Comparison of ENCODE assay signal across 8 cellular contexts in the genomic region with DNA sequence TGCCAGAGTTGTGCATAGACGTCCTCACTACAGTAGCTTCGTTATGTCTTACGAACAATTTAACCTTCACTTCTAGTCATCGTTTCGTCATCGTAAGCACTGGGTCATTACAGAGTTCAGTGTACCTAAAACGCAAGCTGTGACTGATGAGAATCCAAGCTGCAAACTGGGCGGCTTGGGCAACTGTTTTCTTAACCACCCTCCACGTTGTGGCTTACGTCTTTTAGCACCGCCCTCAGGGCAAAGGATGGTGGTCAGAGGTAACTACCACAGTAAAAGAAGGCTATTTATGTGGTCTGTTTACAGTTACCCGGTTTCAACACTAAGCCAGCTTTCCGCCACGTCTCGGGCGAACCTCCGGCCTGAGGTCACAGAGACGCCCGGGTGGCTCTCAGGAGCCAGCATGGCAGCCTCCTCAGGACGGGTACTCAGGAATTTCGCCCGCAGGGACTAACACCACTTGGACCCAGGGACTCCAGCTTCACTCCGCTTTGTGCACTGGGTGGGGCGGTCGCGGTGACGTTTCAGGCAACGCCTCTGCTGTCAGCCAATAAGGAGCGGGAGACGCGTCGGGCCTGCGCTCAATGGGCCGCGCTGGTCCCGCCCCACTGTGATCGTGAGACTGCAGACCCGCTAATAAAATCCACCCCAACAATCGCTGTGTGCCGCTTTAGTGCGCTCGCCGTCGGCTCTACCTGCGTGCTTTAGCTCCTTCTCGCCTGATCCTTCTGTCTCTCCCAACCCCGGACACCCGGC. TPM values are rescaled to one million over a fixed set of nuclear protein-coding genes. Genes with fewer than 3 reads are reported as not detected.
DNase-seq lines count a peak whose midpoint lies in the region; ATAC-seq and TF ChIP-seq lines count a peak whose summit lies in the region.

A gene (plus strand): TSS at position 665 of the 756 bp plus-strand sequence. CDS start 148 bp downstream, outside the sequence.

- peak within 1 kb of the TSS; percentile 81 for H3K9ac ChIP-seq in SK-N-SH

- H2AFZ ChIP-seq in SK-N-SH (ENCODE audit: low read depth) = peak within 1 kb of the TSS; percentile 95

- DNase-seq in GM06990 (ENCODE audit: extremely low read depth, insufficient read length) (peak; percentile 94), NCI-H1048 (lab: John Stamatoyannopoulos, UW) (peak; percentile 65), SK-N-SH (peak; percentile 92), glomerular endothelial cell (ENCODE audit: extremely low read depth, low read depth, low spot score) (peak; percentile 67), occipital lobe (lab: John Stamatoyannopoulos, UW) (peak; percentile 96), testis (peak; percentile 98)
- peak; percentile 86 to 93 for DNase-seq in activated naive CD4-positive, alpha-beta T cell treated with anti-CD3 and anti-CD28 coated beads, Interleukin-2, amount 50 U/mL, for 72 hours (ENCODE audit: low spot score in 2 of 2)

- H3K9me2 ChIP-seq in SK-N-SH = no peaks in the 10 kb centered on the region

- no peaks in the 10 kb centered on the region; a peak in 2 of 4 replicates for H3K4me1 ChIP-seq in SK-N-SH (ENCODE audit: control insufficient read depth in 1 of 2, insufficient read depth in 2 of 2, low read depth in 1 of 2, low read length in 1 of 2)
- peaks cover 14% of the 10 kb centered on the region for H3K4me1 ChIP-seq in testis

- H3K79me2 ChIP-seq in SK-N-SH (ENCODE audit: insufficient read depth) = 0 out of 2 replicates have a peak, but pooled peaks cover 4% of the 10 kb centered on the region

- no peaks in the 10 kb centered on the region for H3K9me3 Mint-ChIP-seq in activated naive CD4-positive, alpha-beta T cell treated with anti-CD3 and anti-CD28 coated beads, Interleukin-2, amount 50 U/mL, for 72 hours

- TF ChIP-seq CTCF in GM06990 (IDR thresholded peaks at IDR 0.05; ENCODE audit: insufficient read depth, low read length, poor library complexity, severe bottlenecking) (no peak), SK-N-SH (IDR thresholded peaks at IDR 0.05) (no peak), testis (IDR thresholded peaks at IDR 0.05) (no peak)

- H3K27ac Mint-ChIP-seq in activated naive CD4-positive, alpha-beta T cell treated with anti-CD3 and anti-CD28 coated beads, Interleukin-2, amount 50 U/mL, for 72 hours = peak within 1 kb of the TSS; percentile 87 to 91

- H3K27ac ChIP-seq in SK-N-SH (ENCODE audit: low read depth in 2 of 2, low read length in 1 of 2) = peak within 1 kb of the TSS; percentile 88 to 91
- H3K27ac ChIP-seq in testis = peak within 1 kb of the TSS; percentile 84 to 96

- peak within 1 kb of the TSS; percentile 71 for H3K4me3 ChIP-seq in GM06990 (replicated peaks; ENCODE audit: low read depth, low read length)
- H3K4me3 ChIP-seq in SK-N-SH (ENCODE audit: low read depth in 2 of 2, low read length in 1 of 2) = peak within 1 kb of the TSS; percentile 79 to 86
- peak within 1 kb of the TSS; percentile 64 to 80 for H3K4me3 ChIP-seq in testis

- CTCF ChIA-PET in SK-N-SH (lab: Yijun Ruan, JAX) = interaction anchor here (0.8 to 1.7 kb wide), 5 partner anchors 8 to 277 kb away, joined by 3 to 7 read pairs (median 4); no protein-coding TSS in a partner anchor

- no peaks in the 10 kb centered on the region for H3K27me3 ChIP-seq in GM06990 (replicated peaks; ENCODE audit: control insufficient read depth, insufficient read depth, low read length)
- H3K27me3 ChIP-seq in SK-N-SH (ENCODE audit: insufficient read depth) = no peaks in the 10 kb centered on the region
- no peaks in the 10 kb centered on the region for H3K27me3 ChIP-seq in testis

- H3K4me2 ChIP-seq in SK-N-SH = peak within 1 kb of the TSS; percentile 86

- H3K36me3 Mint-ChIP-seq in activated naive CD4-positive, alpha-beta T cell treated with anti-CD3 and anti-CD28 coated beads, Interleukin-2, amount 50 U/mL, for 72 hours = no peaks in the 10 kb centered on the region

- TF ChIP-seq EP300 in SK-N-SH (IDR thresholded peaks at IDR 0.05; ENCODE audit: borderline replicate concordance in 1 of 2, low read depth in 1 of 2, low read length in 1 of 2) = no peak

- no peaks in the 10 kb centered on the region for H4K20me1 ChIP-seq in SK-N-SH (ENCODE audit: insufficient read depth)

- H3F3A ChIP-seq in SK-N-SH (replicated peaks; ENCODE audit: insufficient read depth) = peaks cover 13% of the 10 kb centered on the region

- no peaks in the 10 kb centered on the region for H3K36me3 ChIP-seq in GM06990 (ENCODE audit: control insufficient read depth, insufficient read depth, low read length)
- H3K36me3 ChIP-seq in SK-N-SH (replicated peaks in 1 of 2; ENCODE audit: control insufficient read depth in 1 of 2, insufficient read depth in 2 of 2, low read length in 1 of 2) = no peaks in the 10 kb centered on the region
- H3K36me3 ChIP-seq in testis (ENCODE audit: low read depth, missing control alignments) = no peaks in the 10 kb centered on the region

- no peak; the same call in 1 of the 2 replicates for TF ChIP-seq RAD21 in SK-N-SH (IDR thresholded peaks at IDR 0.05; ENCODE audit: low read length)

- intact Hi-C loops in testis (cut with DNase I; ENCODE audit: low total_unique reads) = no loop called here

- ATAC-seq in HG02571 (IDR thresholded peaks at IDR 0.05; ENCODE audit: unreplicated experiment) = peak; percentile 97
- peak; percentile 96 to 97 for ATAC-seq in activated naive CD4-positive, alpha-beta T cell treated with anti-CD3 and anti-CD28 coated beads, Interleukin-2, amount 50 U/mL, for 72 hours

- WGBS in SK-N-SH (ENCODE audit: low lambda C conversion rate) = 1% methylated on average over 31 of the region's 48 CpGs
- 0 to 1% methylated on average over 23 to 48 of the region's 48 CpGs for WGBS in testis, 2 donors

- H3K9me3 ChIP-seq in SK-N-SH (no peaks in the 10 kb centered on the region), testis (no peaks in the 10 kb centered on the region)

- TF ChIP-seq POLR2A in testis (IDR thresholded peaks at IDR 0.05) = peak; percentile 53

- POLR2A ChIA-PET in SK-N-SH (lab: Yijun Ruan, JAX) = interaction anchor here (0.6 to 2.0 kb wide), 7 partner anchors 10 to 206 kb away, joined by 3 to 27 read pairs (median 3); a partner anchor contains a TSS

TF ChIP-seq in SK-N-SH, 30 proteins besides CTCF, POLR2A, EP300 and RAD21 (continues in another document):
- TF ChIP-seq, protein P1, sequence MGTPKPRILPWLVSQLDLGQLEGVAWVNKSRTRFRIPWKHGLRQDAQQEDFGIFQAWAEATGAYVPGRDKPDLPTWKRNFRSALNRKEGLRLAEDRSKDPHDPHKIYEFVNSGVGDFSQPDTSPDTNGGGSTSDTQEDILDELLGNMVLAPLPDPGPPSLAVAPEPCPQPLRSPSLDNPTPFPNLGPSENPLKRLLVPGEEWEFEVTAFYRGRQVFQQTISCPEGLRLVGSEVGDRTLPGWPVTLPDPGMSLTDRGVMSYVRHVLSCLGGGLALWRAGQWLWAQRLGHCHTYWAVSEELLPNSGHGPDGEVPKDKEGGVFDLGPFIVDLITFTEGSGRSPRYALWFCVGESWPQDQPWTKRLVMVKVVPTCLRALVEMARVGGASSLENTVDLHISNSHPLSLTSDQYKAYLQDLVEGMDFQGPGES (IDR thresholded peaks at IDR 0.05; ENCODE audit: low read depth, low read length) = peak; percentile 32; the same call in 1 of the 2 replicates
- no peak for TF ChIP-seq TCF12 (IDR thresholded peaks at IDR 0.05)
- TF ChIP-seq GATA2 (CRISPR knock-in tag; IDR thresholded peaks at IDR 0.05) = no peak
- no peak for TF ChIP-seq SIN3A (IDR thresholded peaks at IDR 0.05; ENCODE audit: borderline replicate concordance, low read depth, low read length)
- TF ChIP-seq, protein P2, sequence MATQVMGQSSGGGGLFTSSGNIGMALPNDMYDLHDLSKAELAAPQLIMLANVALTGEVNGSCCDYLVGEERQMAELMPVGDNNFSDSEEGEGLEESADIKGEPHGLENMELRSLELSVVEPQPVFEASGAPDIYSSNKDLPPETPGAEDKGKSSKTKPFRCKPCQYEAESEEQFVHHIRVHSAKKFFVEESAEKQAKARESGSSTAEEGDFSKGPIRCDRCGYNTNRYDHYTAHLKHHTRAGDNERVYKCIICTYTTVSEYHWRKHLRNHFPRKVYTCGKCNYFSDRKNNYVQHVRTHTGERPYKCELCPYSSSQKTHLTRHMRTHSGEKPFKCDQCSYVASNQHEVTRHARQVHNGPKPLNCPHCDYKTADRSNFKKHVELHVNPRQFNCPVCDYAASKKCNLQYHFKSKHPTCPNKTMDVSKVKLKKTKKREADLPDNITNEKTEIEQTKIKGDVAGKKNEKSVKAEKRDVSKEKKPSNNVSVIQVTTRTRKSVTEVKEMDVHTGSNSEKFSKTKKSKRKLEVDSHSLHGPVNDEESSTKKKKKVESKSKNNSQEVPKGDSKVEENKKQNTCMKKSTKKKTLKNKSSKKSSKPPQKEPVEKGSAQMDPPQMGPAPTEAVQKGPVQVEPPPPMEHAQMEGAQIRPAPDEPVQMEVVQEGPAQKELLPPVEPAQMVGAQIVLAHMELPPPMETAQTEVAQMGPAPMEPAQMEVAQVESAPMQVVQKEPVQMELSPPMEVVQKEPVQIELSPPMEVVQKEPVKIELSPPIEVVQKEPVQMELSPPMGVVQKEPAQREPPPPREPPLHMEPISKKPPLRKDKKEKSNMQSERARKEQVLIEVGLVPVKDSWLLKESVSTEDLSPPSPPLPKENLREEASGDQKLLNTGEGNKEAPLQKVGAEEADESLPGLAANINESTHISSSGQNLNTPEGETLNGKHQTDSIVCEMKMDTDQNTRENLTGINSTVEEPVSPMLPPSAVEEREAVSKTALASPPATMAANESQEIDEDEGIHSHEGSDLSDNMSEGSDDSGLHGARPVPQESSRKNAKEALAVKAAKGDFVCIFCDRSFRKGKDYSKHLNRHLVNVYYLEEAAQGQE (IDR thresholded peaks at IDR 0.05; ENCODE audit: low read depth, low read length) = no peak
- TF ChIP-seq FOSL2 (IDR thresholded peaks at IDR 0.05; ENCODE audit: borderline replicate concordance, low read depth) = no peak
- TF ChIP-seq, protein P3, sequence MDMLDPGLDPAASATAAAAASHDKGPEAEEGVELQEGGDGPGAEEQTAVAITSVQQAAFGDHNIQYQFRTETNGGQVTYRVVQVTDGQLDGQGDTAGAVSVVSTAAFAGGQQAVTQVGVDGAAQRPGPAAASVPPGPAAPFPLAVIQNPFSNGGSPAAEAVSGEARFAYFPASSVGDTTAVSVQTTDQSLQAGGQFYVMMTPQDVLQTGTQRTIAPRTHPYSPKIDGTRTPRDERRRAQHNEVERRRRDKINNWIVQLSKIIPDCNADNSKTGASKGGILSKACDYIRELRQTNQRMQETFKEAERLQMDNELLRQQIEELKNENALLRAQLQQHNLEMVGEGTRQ (IDR thresholded peaks at IDR 0.05; ENCODE audit: borderline replicate concordance, low read depth, low read length) = no peak
- TF ChIP-seq CHD2 (IDR thresholded peaks at IDR 0.05; ENCODE audit: low read length, partially characterized antibody) = peak; percentile 41

RNA-seq across cellular contexts. Expression of the gene that starts here (rescaled TPM):
- polyA plus RNA-seq in SK-N-SH (2012; rRNA removed) = 3.9 and 4.2 TPM in 2 replicates
- 3.9 and 4.1 TPM in 2 replicates for polyA plus RNA-seq in SK-N-SH (2012; cell fraction: cytosol; rRNA removed)
- 2.1 and 5.5 TPM in 2 replicates for polyA plus RNA-seq in SK-N-SH (2012; cell fraction: nucleus; rRNA removed)
- total RNA-seq in activated naive CD4-positive, alpha-beta T cell treated with anti-CD3 and anti-CD28 coated beads, Interleukin-2, amount 50 U/mL, for 72 hours = 10 to 100 TPM; 12.0 to 12.8 TPM
- total RNA-seq in glomerular endothelial cell = 1.8 and 3.3 TPM in 2 replicates
- 5.1 TPM for total RNA-seq in occipital lobe
- total RNA-seq in testis = 10 to 100 TPM in 1 of 2 donors, 1 to 10 TPM in 1; 10.0 to 14.0 TPM
- polyA plus RNA-seq in testis (ENCODE audit: insufficient read depth, low read depth, low replicate concordance) = 8.9 TPM

Comparison
In these comparisons a context has a peak if more than half of its experiments do, and no peak if none do; other contexts are left out.
1. Peak in every context shown above with its lines: DNase-seq, ATAC-seq, H3K4me3 ChIP-seq and H3K27ac ChIP-seq.